In genomic region chr16:80807916-80808315, GRCh38 we compare ENCODE assay signal across 2 cellular contexts.
TF ChIP-seq lines count a peak whose summit lies in the region.

No MANE protein-coding gene starts in this region.

TF ChIP-seq in IMR-90, 13 proteins besides CTCF, POLR2A, EP300 and RAD21:
- TF ChIP-seq RFX5 (IDR thresholded peaks at IDR 0.05; ENCODE audit: low read depth, low read length) (no peak), BHLHE40 (IDR thresholded peaks at IDR 0.05; ENCODE audit: low read depth, low read length) (no peak), CEBPB (IDR thresholded peaks at IDR 0.05; ENCODE audit: low read depth, low read length) (0 out of 2 replicates have a peak, but pooled peaks have one; percentile 33), USF2 (IDR thresholded peaks at IDR 0.05; ENCODE audit: low read depth, low read length) (no peak), ELK1 (IDR thresholded peaks at IDR 0.05; ENCODE audit: borderline replicate concordance, low read depth, low read length) (no peak), CHD1 (IDR thresholded peaks at IDR 0.05; ENCODE audit: low read depth, low read length) (no peak), FOS (IDR thresholded peaks at IDR 0.05; ENCODE audit: low read depth, low read length) (no peak), MAZ (IDR thresholded peaks at IDR 0.05; ENCODE audit: borderline replicate concordance, low read depth, low read length) (no peak), MXI1 (IDR thresholded peaks at IDR 0.05; ENCODE audit: borderline replicate concordance, low read depth, low read length) (no peak)

TF ChIP-seq in K562, 482 proteins besides CTCF, POLR2A, EP300 and RAD21:
- TF ChIP-seq CEBPB (tag; IDR thresholded peaks at IDR 0.05) (peak; percentile 51), CEBPG (CRISPR knock-in tag; IDR thresholded peaks at IDR 0.05) (no peak), CEBPG (tag; conservative IDR thresholded peaks at IDR 0.05 in 1 of 2, IDR thresholded peaks at IDR 0.05 in 1 of 2) (peak in 1 of 2 experiments; percentile 43; a peak in 2 of 4 replicates), GTF3C2 (IDR thresholded peaks at IDR 0.05; ENCODE audit: borderline replicate concordance, extremely low read depth, insufficient read length) (no peak), ATF3 (IDR thresholded peaks at IDR 0.05) (peak; percentile 52; the same call in 1 of the 2 replicates), ATF3 (CRISPR knock-in tag; conservative IDR thresholded peaks at IDR 0.05) (no peak)
